In the genomic region with DNA sequence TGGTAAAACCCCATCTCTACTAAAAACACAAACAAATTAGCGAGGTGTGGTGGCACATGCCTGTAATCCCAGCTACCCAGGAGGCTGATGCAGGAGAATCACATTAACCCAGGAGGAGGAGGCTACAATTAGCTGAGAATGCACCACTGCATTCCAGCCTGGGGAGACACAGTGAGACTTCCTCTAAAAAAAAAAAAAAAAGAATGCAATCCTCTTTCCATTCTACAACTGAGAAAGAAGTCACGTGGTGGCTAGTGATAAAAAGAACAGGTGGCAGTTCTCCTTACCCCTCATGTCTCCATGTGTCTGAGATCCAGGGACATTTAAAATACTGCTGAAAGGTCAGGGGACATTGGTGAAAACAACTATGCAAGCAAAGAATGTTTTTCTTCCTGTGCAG, we compare ENCODE assay signal across 1 cellular context.
TF ChIP-seq lines count a peak whose summit lies in the region.

No MANE protein-coding gene starts in this region.

TF ChIP-seq in WTC11, 78 proteins besides CTCF, POLR2A, EP300 and RAD21 (continued from another document):
- TF ChIP-seq, protein P1, sequence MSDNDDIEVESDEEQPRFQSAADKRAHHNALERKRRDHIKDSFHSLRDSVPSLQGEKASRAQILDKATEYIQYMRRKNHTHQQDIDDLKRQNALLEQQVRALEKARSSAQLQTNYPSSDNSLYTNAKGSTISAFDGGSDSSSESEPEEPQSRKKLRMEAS (CRISPR knock-in tag; IDR thresholded peaks at IDR 0.05) = 0 out of 2 replicates have a peak, but pooled peaks have one; percentile 29
- 0 out of 2 replicates have a peak, but pooled peaks have one; percentile 11 for TF ChIP-seq SP1 (CRISPR knock-in tag; conservative IDR thresholded peaks at IDR 0.05)
- TF ChIP-seq, protein P2, sequence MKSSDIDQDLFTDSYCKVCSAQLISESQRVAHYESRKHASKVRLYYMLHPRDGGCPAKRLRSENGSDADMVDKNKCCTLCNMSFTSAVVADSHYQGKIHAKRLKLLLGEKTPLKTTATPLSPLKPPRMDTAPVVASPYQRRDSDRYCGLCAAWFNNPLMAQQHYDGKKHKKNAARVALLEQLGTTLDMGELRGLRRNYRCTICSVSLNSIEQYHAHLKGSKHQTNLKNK (CRISPR knock-in tag; IDR thresholded peaks at IDR 0.05) = no peak
- TF ChIP-seq NR2C2 (CRISPR knock-in tag; IDR thresholded peaks at IDR 0.05) = no peak
- TF ChIP-seq TEAD4 (CRISPR knock-in tag; IDR thresholded peaks at IDR 0.05) = peak; percentile 52; the same call in 1 of the 2 replicates
- TF ChIP-seq, protein P3, sequence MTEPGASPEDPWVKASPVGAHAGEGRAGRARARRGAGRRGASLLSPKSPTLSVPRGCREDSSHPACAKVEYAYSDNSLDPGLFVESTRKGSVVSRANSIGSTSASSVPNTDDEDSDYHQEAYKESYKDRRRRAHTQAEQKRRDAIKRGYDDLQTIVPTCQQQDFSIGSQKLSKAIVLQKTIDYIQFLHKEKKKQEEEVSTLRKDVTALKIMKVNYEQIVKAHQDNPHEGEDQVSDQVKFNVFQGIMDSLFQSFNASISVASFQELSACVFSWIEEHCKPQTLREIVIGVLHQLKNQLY (CRISPR knock-in tag; IDR thresholded peaks at IDR 0.05) = no peak
- TF ChIP-seq PRRX2 (CRISPR knock-in tag; IDR thresholded peaks at IDR 0.05) = no peak
- TF ChIP-seq, protein P4, sequence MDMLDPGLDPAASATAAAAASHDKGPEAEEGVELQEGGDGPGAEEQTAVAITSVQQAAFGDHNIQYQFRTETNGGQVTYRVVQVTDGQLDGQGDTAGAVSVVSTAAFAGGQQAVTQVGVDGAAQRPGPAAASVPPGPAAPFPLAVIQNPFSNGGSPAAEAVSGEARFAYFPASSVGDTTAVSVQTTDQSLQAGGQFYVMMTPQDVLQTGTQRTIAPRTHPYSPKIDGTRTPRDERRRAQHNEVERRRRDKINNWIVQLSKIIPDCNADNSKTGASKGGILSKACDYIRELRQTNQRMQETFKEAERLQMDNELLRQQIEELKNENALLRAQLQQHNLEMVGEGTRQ (CRISPR knock-in tag; IDR thresholded peaks at IDR 0.05) = peak; percentile 87
- TF ChIP-seq, protein P5, sequence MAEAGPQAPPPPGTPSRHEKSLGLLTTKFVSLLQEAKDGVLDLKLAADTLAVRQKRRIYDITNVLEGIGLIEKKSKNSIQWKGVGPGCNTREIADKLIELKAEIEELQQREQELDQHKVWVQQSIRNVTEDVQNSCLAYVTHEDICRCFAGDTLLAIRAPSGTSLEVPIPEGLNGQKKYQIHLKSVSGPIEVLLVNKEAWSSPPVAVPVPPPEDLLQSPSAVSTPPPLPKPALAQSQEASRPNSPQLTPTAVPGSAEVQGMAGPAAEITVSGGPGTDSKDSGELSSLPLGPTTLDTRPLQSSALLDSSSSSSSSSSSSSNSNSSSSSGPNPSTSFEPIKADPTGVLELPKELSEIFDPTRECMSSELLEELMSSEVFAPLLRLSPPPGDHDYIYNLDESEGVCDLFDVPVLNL (CRISPR knock-in tag; IDR thresholded peaks at IDR 0.05; ENCODE audit: borderline replicate concordance, low read depth) = no peak
- TF ChIP-seq, protein P6, sequence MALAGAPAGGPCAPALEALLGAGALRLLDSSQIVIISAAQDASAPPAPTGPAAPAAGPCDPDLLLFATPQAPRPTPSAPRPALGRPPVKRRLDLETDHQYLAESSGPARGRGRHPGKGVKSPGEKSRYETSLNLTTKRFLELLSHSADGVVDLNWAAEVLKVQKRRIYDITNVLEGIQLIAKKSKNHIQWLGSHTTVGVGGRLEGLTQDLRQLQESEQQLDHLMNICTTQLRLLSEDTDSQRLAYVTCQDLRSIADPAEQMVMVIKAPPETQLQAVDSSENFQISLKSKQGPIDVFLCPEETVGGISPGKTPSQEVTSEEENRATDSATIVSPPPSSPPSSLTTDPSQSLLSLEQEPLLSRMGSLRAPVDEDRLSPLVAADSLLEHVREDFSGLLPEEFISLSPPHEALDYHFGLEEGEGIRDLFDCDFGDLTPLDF (CRISPR knock-in tag; IDR thresholded peaks at IDR 0.05) = no peak
- TF ChIP-seq SMAD3 (CRISPR knock-in tag; IDR thresholded peaks at IDR 0.05; ENCODE audit: borderline replicate concordance) = no peak
- TF ChIP-seq HMGA2 (CRISPR knock-in tag; IDR thresholded peaks at IDR 0.05) = no peak
- TF ChIP-seq GABPB1 (CRISPR knock-in tag; IDR thresholded peaks at IDR 0.05) = no peak
- TF ChIP-seq ELF4 (CRISPR knock-in tag; IDR thresholded peaks at IDR 0.05; ENCODE audit: low read depth) = no peak
- TF ChIP-seq CBFB (CRISPR knock-in tag; IDR thresholded peaks at IDR 0.05; ENCODE audit: low read depth) = no peak
- TF ChIP-seq ZNF219 (CRISPR knock-in tag; IDR thresholded peaks at IDR 0.05; ENCODE audit: borderline replicate concordance) = no peak
- TF ChIP-seq TCF7 (CRISPR knock-in tag; IDR thresholded peaks at IDR 0.05; ENCODE audit: low read depth) = no peak
- TF ChIP-seq ESRRA (CRISPR knock-in tag; IDR thresholded peaks at IDR 0.05; ENCODE audit: borderline replicate concordance) = no peak
- no peak for TF ChIP-seq NFE2L1 (CRISPR knock-in tag; IDR thresholded peaks at IDR 0.05)
- TF ChIP-seq ZNF232 (CRISPR knock-in tag; IDR thresholded peaks at IDR 0.05) = no peak
- no peak for TF ChIP-seq ZNF671 (CRISPR knock-in tag; IDR thresholded peaks at IDR 0.05)
- peak; percentile 92; the same call in 1 of the 2 replicates for TF ChIP-seq TEAD1 (CRISPR knock-in tag; IDR thresholded peaks at IDR 0.05)
- no peak for TF ChIP-seq CREM (CRISPR knock-in tag; IDR thresholded peaks at IDR 0.05)
- TF ChIP-seq, protein P7, sequence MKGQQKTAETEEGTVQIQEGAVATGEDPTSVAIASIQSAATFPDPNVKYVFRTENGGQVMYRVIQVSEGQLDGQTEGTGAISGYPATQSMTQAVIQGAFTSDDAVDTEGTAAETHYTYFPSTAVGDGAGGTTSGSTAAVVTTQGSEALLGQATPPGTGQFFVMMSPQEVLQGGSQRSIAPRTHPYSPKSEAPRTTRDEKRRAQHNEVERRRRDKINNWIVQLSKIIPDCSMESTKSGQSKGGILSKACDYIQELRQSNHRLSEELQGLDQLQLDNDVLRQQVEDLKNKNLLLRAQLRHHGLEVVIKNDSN (CRISPR knock-in tag; IDR thresholded peaks at IDR 0.05) = peak; percentile 83
- no peak for TF ChIP-seq NFYB (CRISPR knock-in tag; conservative IDR thresholded peaks at IDR 0.05; ENCODE audit: low read depth)
TF ChIP-seq in WTC11: peak in this region for 6.
